14 cellular contexts compared by ENCODE assay signal in the genomic region with DNA sequence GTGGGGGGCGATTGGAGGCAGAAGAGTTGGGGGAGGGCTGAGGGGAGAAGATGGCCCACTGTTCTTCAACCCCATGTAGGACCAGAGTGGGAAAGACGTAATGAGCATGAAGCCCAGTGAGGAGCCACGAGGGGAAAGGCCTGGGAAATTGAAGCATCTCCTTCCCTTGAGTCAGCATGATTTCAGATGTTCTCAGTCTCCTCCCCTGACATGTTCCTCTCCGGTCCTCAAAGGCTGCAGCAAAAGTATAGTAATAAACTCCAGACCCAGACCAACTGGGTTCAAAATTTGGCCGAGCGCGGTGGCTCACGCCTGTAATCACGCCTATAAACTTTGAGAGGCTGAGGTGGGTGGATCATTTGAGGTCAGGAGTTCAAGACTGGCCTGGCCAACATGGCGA. TPM values are rescaled to one million over a fixed set of nuclear protein-coding genes. Genes with fewer than 3 reads are reported as not detected.
"Had no signal": no experiment of that assay in that cellular context is flagged by ENCODE, and none has a peak within 500 bp of the region (broad histone marks: within the 10 kb centered on the region; RNA-seq: fewer than 3 reads in every experiment).

No MANE protein-coding gene starts in this region.

- H3K27ac ChIP-seq: prostate gland, SK-N-MC, thoracic aorta, upper lobe of right lung had no signal

- ATAC-seq: activated CD4-positive, CD25-positive, alpha-beta regulatory T cell treated with anti-CD3 and anti-CD28 coated beads, Interleukin-2, amount 50 U/mL, for 24 hours; activated CD8-positive, alpha-beta memory T cell treated with anti-CD3 and anti-CD28 coated beads, Interleukin-2, amount 10 ng/mL, durations not matched to agents 7 days and 5 days; right cardiac atrium had no signal

- DNase-seq: amniotic stem cell, cortex of kidney, foreskin melanocyte, right cardiac atrium, upper lobe of right lung had no signal

- H3K9me3 ChIP-seq: prostate gland, thoracic aorta, upper lobe of right lung had no signal

- H3K4me2 ChIP-seq: smooth muscle cell had no signal

- H3K36me3 ChIP-seq: prostate gland, thoracic aorta, upper lobe of right lung had no signal

- H3K4me3 Mint-ChIP-seq: activated CD8-positive, alpha-beta memory T cell treated with anti-CD3 and anti-CD28 coated beads, Interleukin-2, amount 10 ng/mL, durations not matched to agents 7 days and 5 days had no signal

- H3K36me3 Mint-ChIP-seq: activated naive CD8-positive, alpha-beta T cell had no signal

- H3K4me3 ChIP-seq: lung, prostate gland, SK-N-MC, smooth muscle cell, thoracic aorta, upper lobe of right lung had no signal

RNA-seq across cellular contexts. Expression of gene TMEM151B, which starts 3.0 kb away (rescaled TPM):
- total RNA-seq: smooth muscle cell, thoracic aorta, upper lobe of right lung had no signal
- polyA plus RNA-seq: fibroblast of lung, smooth muscle cell had no signal
